27 cellular contexts compared by ENCODE assay signal in the genomic region with DNA sequence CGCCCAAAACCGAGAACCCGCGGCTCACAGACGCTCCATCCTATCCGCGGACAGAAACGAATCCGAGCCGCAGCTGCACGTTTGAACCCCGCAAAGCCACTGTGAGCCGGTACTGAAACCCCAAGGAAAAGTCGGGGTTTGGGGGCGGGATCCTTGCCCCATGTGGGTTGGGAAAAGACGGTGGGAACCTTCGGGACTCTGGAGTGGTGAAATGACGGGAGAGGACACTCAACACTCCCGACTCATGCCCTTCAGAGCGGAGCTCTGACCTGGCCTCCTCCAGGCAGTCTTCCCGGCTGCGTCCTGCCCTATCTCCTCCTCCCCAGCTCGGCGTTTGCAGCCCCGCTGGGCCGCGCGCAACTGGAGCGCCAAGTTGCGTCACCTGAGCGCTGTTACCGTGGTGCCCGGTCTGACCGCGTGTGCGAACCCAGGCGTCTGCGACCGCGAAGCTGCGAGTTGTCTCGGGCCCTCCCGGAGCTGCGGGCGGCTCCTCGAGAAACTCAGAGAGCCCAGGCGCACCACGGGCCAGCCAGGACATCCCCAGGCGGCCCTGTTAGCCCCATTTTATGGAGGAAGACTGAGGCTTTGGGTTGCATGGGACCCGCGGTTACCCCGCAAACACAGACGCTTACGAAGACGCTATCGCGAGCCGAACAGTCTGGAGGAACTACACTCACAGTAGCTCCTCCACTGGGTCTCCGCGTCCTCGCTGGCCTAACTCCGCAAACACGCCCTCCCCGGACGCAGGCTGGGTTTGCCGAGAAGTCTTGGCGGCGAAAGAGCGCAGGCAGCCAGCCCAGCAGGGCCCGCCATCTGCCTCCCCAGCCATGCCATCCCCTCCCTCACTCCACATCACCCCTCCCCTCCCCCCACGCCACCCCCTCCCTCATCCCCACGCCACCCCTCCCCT. TPM values are rescaled to one million over a fixed set of nuclear protein-coding genes. Genes with fewer than 3 reads are reported as not detected.
DNase-seq lines count a peak whose midpoint lies in the region; ATAC-seq, FAIRE-seq and TF ChIP-seq lines count a peak whose summit lies in the region.
"Had no signal": no experiment of that assay in that cellular context is flagged by ENCODE, and none has a peak within 500 bp of the region (broad histone marks: within the 10 kb centered on the region; RNA-seq: fewer than 3 reads in every experiment).

No MANE protein-coding gene starts in this region.

- ATAC-seq in K562, result no peak
- ATAC-seq: activated naive CD4-positive, alpha-beta T cell treated with anti-CD3 and anti-CD28 coated beads, Interleukin-2, amount 50 U/mL, for 72 hours; heart left ventricle; left ventricle myocardium superior; natural killer cell; Panc1 had no signal

- no peak for TF ChIP-seq POLR2A in K562 (conservative IDR thresholded peaks at IDR 0.05)

- WGBS in K562 (ENCODE audit: insufficient coverage, low coverage, missing lambda C conversion rate), result 21% methylated on average over 57 of the region's 72 CpGs

- intact Hi-C loops in K562 (cut with micrococcal nuclease) (no loop called here), ascending aorta (cut with DNase I) (no loop called here)

- peaks cover 0 to 30% of the 10 kb centered on the region in 2 experiments; a peak in 4 of 5 replicates for H3K27me3 ChIP-seq in K562 (ENCODE audit: control insufficient read depth in 2 of 2, insufficient read depth in 2 of 2, low read length in 2 of 2)
- H3K27me3 ChIP-seq in MG63, result peaks cover 2% of the 10 kb centered on the region; the same call in 1 of the 2 replicates
- H3K27me3 ChIP-seq in ascending aorta, result peaks cover 13% of the 10 kb centered on the region

- TF ChIP-seq EP300 in K562 (IDR thresholded peaks at IDR 0.05; ENCODE audit: low read length), result no peak

- FAIRE-seq in K562 (lab: Jason Lieb, UNC), result no peak
- FAIRE-seq: islet of Langerhans had no signal

- no peaks in the 10 kb centered on the region for H3K9me1 ChIP-seq in K562 (ENCODE audit: control insufficient read depth, insufficient read depth, low read length)

- CTCF ChIA-PET in K562 (lab: Yijun Ruan, JAX; ENCODE audit: low intra/inter-chr PET ratio), result no interaction called here

- DNase-seq in DMS 273 (lab: John Stamatoyannopoulos, UW; ENCODE audit: unreplicated experiment), result peak; percentile 52
- no peak for DNase-seq in DMS 273 treated with DMSO at 0.1 percent for 48 hours (lab: John Stamatoyannopoulos, UW)
- peak; percentile 61 for DNase-seq in ELF-1 (ENCODE audit: low read depth, low spot score)
- DNase-seq in K562 (ENCODE audit: extremely low read depth in 1 of 4, low spot score in 3 of 4), result no peak
- peak; percentile 32 for DNase-seq in left kidney (ENCODE audit: low read depth, low spot score)
- DNase-seq in NCI-H1092 treated with DMSO at 0.1 percent for 48 hours (lab: John Stamatoyannopoulos, UW), result no peak
- DNase-seq in MG63, result no peak
- no peak for DNase-seq in ascending aorta (ENCODE audit: low spot score in 2 of 2)
- DNase-seq: activated CD4-positive, alpha-beta T cell treated with anti-CD3 and anti-CD28 coated beads for 1 hour; anterior cingulate cortex; central memory CD4-positive, alpha-beta T cell; heart left ventricle; KG1; left ventricle myocardium superior; natural killer cell; NCI-H1694; NCI-H2171 treated with DMSO at 0.1 percent for 48 hours; NCI-H526; SHP77 treated with DMSO at 0.1 percent for 48 hours; sigmoid colon; transverse colon had no signal

- H2AFZ ChIP-seq in K562 (ENCODE audit: low read depth, low read length), result no peak overlapping the region
- H2AFZ ChIP-seq: parathyroid adenoma had no signal

- H3K9me3 ChIP-seq in K562 (replicated peaks; ENCODE audit: control insufficient read depth, insufficient read depth, low read depth, low read length), result no peaks in the 10 kb centered on the region
- H3K9me3 ChIP-seq in MG63, result no peaks in the 10 kb centered on the region
- H3K9me3 ChIP-seq in ascending aorta, result no peaks in the 10 kb centered on the region
- H3K9me3 ChIP-seq: transverse colon had no signal

- H3K4me1 ChIP-seq in K562 (replicated peaks in 1 of 2; ENCODE audit: control insufficient read depth in 2 of 2, insufficient read depth in 2 of 2, low read length in 2 of 2), result peaks cover 0 to 5% of the 10 kb centered on the region in 2 experiments; a peak in 1 of 5 replicates
- H3K4me1 ChIP-seq in ascending aorta, result no peaks in the 10 kb centered on the region
- H3K4me1 ChIP-seq: parathyroid adenoma, transverse colon had no signal

- H3K9ac ChIP-seq in K562 (ENCODE audit: insufficient read depth in 1 of 2, low read depth in 2 of 2, low read length in 2 of 2), result no peak overlapping the region
- H3K9ac ChIP-seq: parathyroid adenoma had no signal

- H3K4me2 ChIP-seq in K562 (ENCODE audit: insufficient read depth, low read length), result no peak overlapping the region

- H3K27ac ChIP-seq in K562 (ENCODE audit: extremely low read depth, low read depth, low read length), result no peak overlapping the region
- H3K27ac ChIP-seq in ascending aorta, result no peak overlapping the region
- H3K27ac ChIP-seq: 22Rv1, heart left ventricle, parathyroid adenoma, sigmoid colon, transverse colon had no signal

- POLR2A ChIA-PET in K562 (lab: Yijun Ruan, JAX), result interaction anchor here (0.6 to 0.8 kb wide), 2 partner anchors 9 to 255 kb away, joined by 3 read pairs; no protein-coding TSS in a partner anchor

- H3K4me3 ChIP-seq in K562 (no peak overlapping the region), MG63 (no peak overlapping the region), ascending aorta (no peak overlapping the region)
- H3K4me3 ChIP-seq: heart left ventricle, sigmoid colon, transverse colon had no signal

- no peaks in the 10 kb centered on the region for H3K36me3 ChIP-seq in K562 (ENCODE audit: control insufficient read depth, insufficient read depth, low read length)
- no peaks in the 10 kb centered on the region for H3K36me3 ChIP-seq in MG63
- H3K36me3 ChIP-seq in ascending aorta, result no peaks in the 10 kb centered on the region
- H3K36me3 ChIP-seq: heart left ventricle, sigmoid colon, transverse colon had no signal

- TF ChIP-seq CTCF in K562 (IDR thresholded peaks at IDR 0.05 in 2 of 3, conservative IDR thresholded peaks at IDR 0.05 in 1 of 3; ENCODE audit: insufficient read depth in 2 of 3, low read depth in 1 of 3, low read length in 3 of 3) (no peak), ascending aorta (IDR thresholded peaks at IDR 0.05) (no peak)

- no peaks in the 10 kb centered on the region for H3K79me2 ChIP-seq in K562 (ENCODE audit: control insufficient read depth, insufficient read depth, low read length)
- H3K79me2 ChIP-seq: parathyroid adenoma had no signal

- in situ Hi-C loops in K562 (cut with MboI), result no loop called here

- no peak for TF ChIP-seq RAD21 in K562 (CRISPR knock-in tag; conservative IDR thresholded peaks at IDR 0.05 in 1 of 2, IDR thresholded peaks at IDR 0.05 in 1 of 2)

- BruUV-seq in K562 (replicated peaks; lab: Mats Ljungman, UMichigan), result no TSS peak

- no peaks in the 10 kb centered on the region; the same call in 1 of the 2 replicates for H4K20me1 ChIP-seq in K562 (replicated peaks; ENCODE audit: control insufficient read depth, insufficient read depth, low read length)

TF ChIP-seq in K562, 482 proteins besides CTCF, POLR2A, EP300 and RAD21:
- TF ChIP-seq CEBPG (CRISPR knock-in tag; IDR thresholded peaks at IDR 0.05) (peak; percentile 50; the same call in 1 of the 2 replicates), CEBPG (tag; conservative IDR thresholded peaks at IDR 0.05 in 1 of 2, IDR thresholded peaks at IDR 0.05 in 1 of 2) (no peak), ZFP36 (IDR thresholded peaks at IDR 0.05; ENCODE audit: low read depth, low read length, partially characterized antibody) (peak; percentile 71), ZBED1 (IDR thresholded peaks at IDR 0.05) (no peak)

RNA-seq across cellular contexts. Expression of a gene that starts 20.3 kb away (rescaled TPM):
- not detected in 2 replicates for total RNA-seq in K562 (2011; cell fraction: chromatin; rRNA removed; ENCODE audit: low replicate concordance)
- total RNA-seq in K562 (2011; cell fraction: nucleolus; rRNA removed), result not detected in 2 replicates
- not detected in 2 replicates for total RNA-seq in K562 (2011; cell fraction: nucleoplasm; rRNA removed)
- total RNA-seq in K562 (2014; rRNA removed) (not detected in 2 replicates), K562 (2014; rRNA removed; fragmentation: Illumina TruSeq; extraction: Trizol) (not detected in 2 replicates), K562 (2015; rRNA removed; fragmentation: Illumina TruSeq; extraction: Trizol) (not detected in 2 replicates), K562 (2021) (not detected in 2 replicates), ascending aorta (not detected)
- polyA plus RNA-seq in K562 (2011; rRNA removed) (not detected in 2 replicates), K562 (2014; fragmentation: Illumina TruSeq; extraction: Trizol) (not detected in 2 replicates), K562 (2014; fragmentation: Nextera tagmentation; extraction: Ambion mirVana) (not detected), K562 (2014; rRNA removed) (not detected in 2 replicates)
- not detected in 2 replicates for polyA plus RNA-seq in K562 (2011; cell fraction: cytosol; rRNA removed)
- not detected in 2 replicates for polyA plus RNA-seq in K562 (2011; cell fraction: nucleus; rRNA removed)
- not detected in 2 replicates for polyA plus RNA-seq in K562 (2012)
- polyA minus RNA-seq in K562 (2011; rRNA and poly(A)+ RNA removed), result not detected in 2 replicates
- not detected in 2 replicates for polyA minus RNA-seq in K562 (2011; cell fraction: cytosol; rRNA and poly(A)+ RNA removed)
- polyA minus RNA-seq in K562 (2011; cell fraction: nucleus; rRNA and poly(A)+ RNA removed), result not detected in 2 replicates
- 7.5 and 17.5 TPM in 2 replicates for total RNA-seq in MG63 (2014; rRNA removed; shearing (Covaris generic); ENCODE audit: low replicate concordance)
- total RNA-seq: activated naive CD4-positive, alpha-beta T cell treated with anti-CD3 and anti-CD28 coated beads, Interleukin-2, amount 50 U/mL, for 72 hours; CD4-positive, CD25-positive, alpha-beta regulatory T cell; left ventricle myocardium superior; natural killer cell; transverse colon had no signal
- polyA plus RNA-seq: CD4-positive, CD25-positive, alpha-beta regulatory T cell; heart left ventricle; sigmoid colon had no signal

Comparison
In these comparisons a context has a peak if more than half of its experiments do, and no peak if none do; other contexts are left out.
1. DNase-seq: peak in DMS 273 (single experiment), ELF-1 (single experiment) and left kidney (single experiment); none in DMS 273 treated with DMSO at 0.1 percent for 48 hours (single experiment), K562 (0 of 4), NCI-H1092 treated with DMSO at 0.1 percent for 48 hours (single experiment), MG63 (single experiment) and ascending aorta (0 of 2).